In the genomic region with DNA sequence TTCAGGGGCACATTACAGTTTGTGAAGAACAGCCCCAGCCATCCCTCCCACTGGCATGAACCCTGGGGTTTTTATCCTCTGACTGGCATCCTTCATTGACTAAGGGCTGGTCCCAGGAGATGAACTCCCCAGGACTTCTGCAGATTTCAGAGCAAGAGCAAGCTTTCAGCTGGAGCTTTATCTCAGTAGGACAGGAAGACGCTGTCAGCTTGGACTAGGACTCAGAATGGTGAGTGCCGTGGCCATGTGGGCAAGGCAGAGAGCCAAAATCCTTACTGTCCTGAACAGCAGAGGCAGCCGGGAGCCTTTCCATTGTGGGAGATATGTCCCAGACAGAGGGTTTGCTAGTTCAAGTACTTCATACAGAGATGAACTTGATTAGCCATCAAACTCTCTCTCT, we compare ENCODE assay signal across 2 cellular contexts.
TF ChIP-seq lines count a peak whose summit lies in the region.

No MANE protein-coding gene starts in this region.

TF ChIP-seq in IMR-90, 13 proteins besides CTCF, POLR2A, EP300 and RAD21:
- no peak for TF ChIP-seq MAFK (IDR thresholded peaks at IDR 0.05; ENCODE audit: low read depth, low read length)

TF ChIP-seq in HepG2, 621 proteins besides CTCF, POLR2A, EP300 and RAD21:
- no peak for TF ChIP-seq PAX8 (CRISPR knock-in tag; IDR thresholded peaks at IDR 0.05; ENCODE audit: borderline replicate concordance)
- TF ChIP-seq ASH2L (IDR thresholded peaks at IDR 0.05; ENCODE audit: insufficient read length, low read depth, low read length): no peak
- TF ChIP-seq ZNF607 (CRISPR knock-in tag; IDR thresholded peaks at IDR 0.05; ENCODE audit: borderline replicate concordance): no peak
- TF ChIP-seq ZFP36L2 (CRISPR knock-in tag; IDR thresholded peaks at IDR 0.05): no peak
- TF ChIP-seq, protein P1, sequence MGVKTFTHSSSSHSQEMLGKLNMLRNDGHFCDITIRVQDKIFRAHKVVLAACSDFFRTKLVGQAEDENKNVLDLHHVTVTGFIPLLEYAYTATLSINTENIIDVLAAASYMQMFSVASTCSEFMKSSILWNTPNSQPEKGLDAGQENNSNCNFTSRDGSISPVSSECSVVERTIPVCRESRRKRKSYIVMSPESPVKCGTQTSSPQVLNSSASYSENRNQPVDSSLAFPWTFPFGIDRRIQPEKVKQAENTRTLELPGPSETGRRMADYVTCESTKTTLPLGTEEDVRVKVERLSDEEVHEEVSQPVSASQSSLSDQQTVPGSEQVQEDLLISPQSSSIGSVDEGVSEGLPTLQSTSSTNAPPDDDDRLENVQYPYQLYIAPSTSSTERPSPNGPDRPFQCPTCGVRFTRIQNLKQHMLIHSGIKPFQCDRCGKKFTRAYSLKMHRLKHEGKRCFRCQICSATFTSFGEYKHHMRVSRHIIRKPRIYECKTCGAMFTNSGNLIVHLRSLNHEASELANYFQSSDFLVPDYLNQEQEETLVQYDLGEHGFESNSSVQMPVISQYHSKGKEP (CRISPR knock-in tag; IDR thresholded peaks at IDR 0.05): no peak
- TF ChIP-seq ZNF496 (CRISPR knock-in tag; IDR thresholded peaks at IDR 0.05; ENCODE audit: insufficient replicate concordance): no peak
- no peak for TF ChIP-seq ZFP90 (CRISPR knock-in tag; IDR thresholded peaks at IDR 0.05; ENCODE audit: borderline replicate concordance)
